8 cellular contexts compared by ENCODE assay signal in the genomic region with DNA sequence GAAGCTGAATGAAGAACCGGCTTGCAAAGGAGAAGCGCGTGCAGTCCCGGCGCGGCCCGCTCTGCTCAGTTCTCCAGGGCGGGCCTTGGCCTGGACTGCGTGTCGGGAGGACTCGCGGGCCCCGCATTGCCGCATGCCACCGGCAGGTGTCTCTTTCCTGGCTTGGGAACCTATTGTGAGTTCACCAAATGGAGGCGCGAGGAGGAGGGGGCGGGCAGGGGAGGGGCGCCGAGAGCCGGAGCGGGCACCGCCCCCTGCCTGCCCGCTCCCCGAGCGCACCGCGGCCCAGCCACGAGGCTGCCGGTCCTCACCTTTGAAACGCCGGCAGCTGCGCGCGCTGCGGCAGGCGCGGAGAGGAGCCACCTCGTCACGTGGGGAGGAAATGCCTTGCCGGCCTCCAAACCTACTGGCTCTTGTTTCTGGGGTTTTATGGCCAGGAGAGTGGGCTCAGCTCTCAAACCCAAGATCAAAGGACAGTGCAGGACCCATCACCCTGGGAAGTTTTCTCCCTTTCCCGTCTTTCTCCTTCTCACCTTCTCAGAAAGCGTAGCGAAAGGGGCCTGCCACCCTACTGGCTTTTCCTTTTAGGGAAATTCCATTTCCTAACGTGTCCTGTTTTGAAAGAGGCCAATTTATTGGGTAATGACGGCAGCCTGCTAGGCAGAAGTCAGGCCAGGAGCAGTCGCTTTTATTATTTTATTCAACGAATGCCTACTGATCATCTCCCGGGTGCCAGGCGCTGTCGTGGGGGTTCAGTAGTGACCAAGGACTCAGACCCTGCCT.
A peak's percentile ranks its signal among the peaks of the same experiment; 100 is the strongest.
DNase-seq lines count a peak whose midpoint lies in the region; ATAC-seq and TF ChIP-seq lines count a peak whose summit lies in the region.

No MANE protein-coding gene starts in this region.

- ATAC-seq in GM18508 (IDR thresholded peaks at IDR 0.05; ENCODE audit: insufficient read depth, unreplicated experiment) (peak; percentile 84), HG02885 (IDR thresholded peaks at IDR 0.05; ENCODE audit: poor library complexity, unreplicated experiment) (peak; percentile 94)

- DNase-seq in NCI-H69 (lab: John Stamatoyannopoulos, UW) = peak; percentile 93
- DNase-seq in activated T-cell treated with anti-CD3 and anti-CD28 coated beads for 1 hour (ENCODE audit: low read depth) = peak; percentile 87
- peak; percentile 68 for DNase-seq in epidermal melanocyte (ENCODE audit: insufficient read length, low spot score)
- DNase-seq in midbrain (lab: John Stamatoyannopoulos, UW) = peak; percentile 89
- peak; percentile 74 to 83 for DNase-seq in stimulated activated CD8-positive, alpha-beta memory T cell treated with anti-CD3 and anti-CD28 coated beads, Interleukin-2, amount 100 ng/mL, for 1 hour (ENCODE audit: low read depth in 2 of 2)
- DNase-seq in WERI-Rb-1 = no peak

- H3K4me3 ChIP-seq in WERI-Rb-1 (ENCODE audit: low read depth, low read length) = no peak overlapping the region

- no peaks in the 10 kb centered on the region for H3K27me3 ChIP-seq in WERI-Rb-1 (ENCODE audit: insufficient read depth, low read depth, severe bottlenecking)

- H3K36me3 ChIP-seq in WERI-Rb-1 = no peaks in the 10 kb centered on the region

- H3K27ac ChIP-seq in WERI-Rb-1 = no peak overlapping the region

- H3K9me3 ChIP-seq in WERI-Rb-1 (ENCODE audit: severe bottlenecking) = no peaks in the 10 kb centered on the region

- no peak for TF ChIP-seq CTCF in WERI-Rb-1 (IDR thresholded peaks at IDR 0.05; ENCODE audit: low read depth, low read length)
